Comparison of ENCODE assay signal across 8 cellular contexts in genomic region chr13:34161829-34162544, GRCh38.
DNase-seq lines count a peak whose midpoint lies in the region; ATAC-seq, FAIRE-seq and TF ChIP-seq lines count a peak whose summit lies in the region.

No MANE protein-coding gene starts in this region.

- DNase-seq in PC-9 (peak in 1 of 2 experiments; percentile 71), fibroblast of the aortic adventitia (ENCODE audit: low read depth) (peak; percentile 87), gastrocnemius medialis (no peak)
- DNase-seq in activated CD4-positive, alpha-beta T cell treated with anti-CD3 and anti-CD28 coated beads for 4 hours, result no peak
- no peak for DNase-seq in activated T-helper 2 cell treated with anti-CD3 and anti-CD28 coated beads, Interferon-gamma antibody, Interleukin-2, Interleukin-4, amounts not matched to agents 10 μg/mL and 5 μg/mL and 100 μg/mL, durations not matched to agents 14 hours and 24 hours and 36 hours (ENCODE audit: low spot score)
- DNase-seq in activated CD4-positive, alpha-beta T cell treated with anti-CD3 and anti-CD28 coated beads for 1 hour, result no peak

- peak; percentile 100 for FAIRE-seq in G401.6 (lab: Jason Lieb, UNC)

- in situ Hi-C loops in gastrocnemius medialis (cut with MboI; ENCODE audit: low sequenced_read_pairs in 4 of 4), result no loop called here

- H3K9me2 ChIP-seq in PC-9 (ENCODE audit: insufficient read depth), result no peaks in the 10 kb centered on the region

- H3K4me3 ChIP-seq in PC-9, result no peak overlapping the region
- peak overlapping the region; percentile 7 for H3K4me3 ChIP-seq in fibroblast of the aortic adventitia (ENCODE audit: low read depth, low read length)
- peak overlapping the region in 3 of 4 donors; percentile 7 to 24 (median 10) for H3K4me3 ChIP-seq in gastrocnemius medialis

- no peak overlapping the region for H3K27ac Mint-ChIP-seq in activated T-helper 2 cell treated with anti-CD3 and anti-CD28 coated beads, Interferon-gamma antibody, Interleukin-2, Interleukin-4, amounts not matched to agents 10 μg/mL and 5 μg/mL and 100 μg/mL, durations not matched to agents 14 hours and 24 hours and 36 hours

- peak overlapping the region; percentile 29; the same call in 1 of the 2 replicates for H3K4me2 ChIP-seq in PC-9

- H3K4me1 Mint-ChIP-seq in activated T-helper 2 cell treated with anti-CD3 and anti-CD28 coated beads, Interferon-gamma antibody, Interleukin-2, Interleukin-4, amounts not matched to agents 10 μg/mL and 5 μg/mL and 100 μg/mL, durations not matched to agents 14 hours and 24 hours and 36 hours (ENCODE audit: low read depth), result peaks cover 12% of the 10 kb centered on the region

- no TSS peak for BruUV-seq in PC-9 (replicated peaks; lab: Mats Ljungman, UMichigan)

- no peaks in the 10 kb centered on the region for H3K79me2 ChIP-seq in PC-9 (ENCODE audit: low read depth)

- CTCF ChIA-PET in PC-9 (lab: Charles Lee), result interaction anchor here (0.5 to 1.0 kb wide), 2 partner anchors 10 to 225 kb away, joined by 4 read pairs; no protein-coding TSS in a partner anchor

- no peak for TF ChIP-seq CTCF in PC-9 (conservative IDR thresholded peaks at IDR 0.05)
- TF ChIP-seq CTCF in fibroblast of the aortic adventitia (IDR thresholded peaks at IDR 0.05; ENCODE audit: insufficient read depth, low read length), result no peak
- no peak for TF ChIP-seq CTCF in gastrocnemius medialis (IDR thresholded peaks at IDR 0.05 in 4 of 5, conservative IDR thresholded peaks at IDR 0.05 in 1 of 5)

- ATAC-seq in gastrocnemius medialis (peak in 1 of 2 donors; percentile 66), HG03135 (IDR thresholded peaks at IDR 0.05; ENCODE audit: unreplicated experiment) (no peak)

- H3F3A ChIP-seq in PC-9 (ENCODE audit: insufficient read depth, low read depth), result peaks cover 9% of the 10 kb centered on the region

- H3K4me1 ChIP-seq in PC-9 (replicated peaks; ENCODE audit: insufficient read depth) (peaks cover 32% of the 10 kb centered on the region), gastrocnemius medialis (peaks cover 8 to 14% of the 10 kb centered on the region in 2 donors)

- no peaks in the 10 kb centered on the region for H3K36me3 Mint-ChIP-seq in activated T-helper 2 cell treated with anti-CD3 and anti-CD28 coated beads, Interferon-gamma antibody, Interleukin-2, Interleukin-4, amounts not matched to agents 10 μg/mL and 5 μg/mL and 100 μg/mL, durations not matched to agents 14 hours and 24 hours and 36 hours (ENCODE audit: low read depth)

- H3K27ac ChIP-seq in PC-9 (peak overlapping the region; percentile 58), gastrocnemius medialis (peak overlapping the region; percentile 0 to 52 (median 38))

- peaks cover 5% of the 10 kb centered on the region for H3K9me3 Mint-ChIP-seq in activated T-helper 2 cell treated with anti-CD3 and anti-CD28 coated beads, Interferon-gamma antibody, Interleukin-2, Interleukin-4, amounts not matched to agents 10 μg/mL and 5 μg/mL and 100 μg/mL, durations not matched to agents 14 hours and 24 hours and 36 hours

- no peak overlapping the region for H3K4me3 Mint-ChIP-seq in activated T-helper 2 cell treated with anti-CD3 and anti-CD28 coated beads, Interferon-gamma antibody, Interleukin-2, Interleukin-4, amounts not matched to agents 10 μg/mL and 5 μg/mL and 100 μg/mL, durations not matched to agents 14 hours and 24 hours and 36 hours (ENCODE audit: low read depth)

- intact Hi-C loops in PC-9 (cut with micrococcal nuclease; ENCODE audit: unreplicated experiment), result no loop called here
- intact Hi-C loops in gastrocnemius medialis (cut with DNase I; ENCODE audit: low total_unique reads), result no loop called here
- intact Hi-C loops in activated T-helper 2 cell treated with anti-CD3 and anti-CD28 coated beads, Interferon-gamma antibody, Interleukin-2, Interleukin-4, amounts not matched to agents 10 μg/mL and 5 μg/mL and 100 μg/mL, durations not matched to agents 14 hours and 24 hours and 36 hours (cut with micrococcal nuclease), result no loop called here

- no peak for TF ChIP-seq POLR2A in gastrocnemius medialis (IDR thresholded peaks at IDR 0.05)

- no peaks in the 10 kb centered on the region for H3K36me3 ChIP-seq in PC-9 (ENCODE audit: low read depth)
- no peaks in the 10 kb centered on the region for H3K36me3 ChIP-seq in gastrocnemius medialis

- H3K9me3 ChIP-seq in PC-9 (ENCODE audit: insufficient read depth, low read depth) (no peaks in the 10 kb centered on the region; the same call in 1 of the 2 replicates), gastrocnemius medialis (no peaks in the 10 kb centered on the region)

- H2AFZ ChIP-seq in PC-9, result peak overlapping the region; percentile 31

- POLR2A ChIA-PET in PC-9 (lab: Charles Lee; ENCODE audit: unreplicated experiment), result no interaction called here

- H4K20me1 ChIP-seq in PC-9 (ENCODE audit: insufficient read depth), result no peaks in the 10 kb centered on the region

- H3K27me3 Mint-ChIP-seq in activated T-helper 2 cell treated with anti-CD3 and anti-CD28 coated beads, Interferon-gamma antibody, Interleukin-2, Interleukin-4, amounts not matched to agents 10 μg/mL and 5 μg/mL and 100 μg/mL, durations not matched to agents 14 hours and 24 hours and 36 hours (ENCODE audit: low read depth), result peaks cover 36% of the 10 kb centered on the region

- no peaks in the 10 kb centered on the region for H3K27me3 ChIP-seq in PC-9 (ENCODE audit: insufficient read depth, low read depth)
- H3K27me3 ChIP-seq in gastrocnemius medialis, result no peaks in the 10 kb centered on the region
